16 cellular contexts compared by ENCODE assay signal in the genomic region with DNA sequence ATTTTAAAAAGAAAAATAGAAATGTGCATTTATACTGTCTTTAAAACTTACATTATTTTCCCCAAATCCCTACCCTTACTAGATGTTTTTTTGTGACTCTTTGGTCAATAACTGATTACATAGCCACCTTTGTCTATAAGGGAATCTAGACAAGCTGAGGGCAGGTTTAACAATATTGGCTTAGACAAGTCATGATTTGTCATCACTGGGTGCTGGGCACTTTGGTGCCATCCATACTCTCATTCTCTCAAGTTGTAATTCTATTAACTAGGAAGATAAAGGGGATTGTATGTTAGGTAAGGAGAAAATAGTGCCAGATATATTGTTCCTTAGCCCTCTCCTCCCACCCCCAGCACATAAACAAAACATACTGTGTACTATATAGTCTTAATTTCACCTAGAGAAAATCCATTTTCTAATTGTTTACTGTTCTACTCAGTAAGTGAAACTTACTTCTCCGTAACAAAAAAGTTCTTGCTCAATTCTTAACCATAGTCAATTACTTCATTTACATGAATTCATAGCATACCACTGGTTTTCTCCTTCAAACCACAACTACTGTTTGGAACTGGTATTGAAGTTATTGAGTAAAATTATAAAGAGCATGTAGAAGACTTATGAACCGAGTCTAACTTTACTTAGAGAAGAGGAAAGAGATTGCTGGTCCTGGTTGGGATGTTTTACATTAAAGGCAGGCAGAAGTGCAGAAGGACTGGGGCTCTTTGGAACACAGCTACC.
"Had no signal": no experiment of that assay in that cellular context is flagged by ENCODE, and none has a peak within 500 bp of the region (broad histone marks: within the 10 kb centered on the region; RNA-seq: fewer than 3 reads in every experiment).

No MANE protein-coding gene starts in this region.

- H3K27ac Mint-ChIP-seq: activated naive CD4-positive, alpha-beta T cell treated with anti-CD3 and anti-CD28 coated beads, Interleukin-2, amount 50 U/mL, for 24 hours; memory B cell had no signal

- FAIRE-seq: TTC549 had no signal

- DNase-seq: activated CD4-positive, alpha-beta T cell treated with anti-CD3 and anti-CD28 coated beads, Interleukin-2, amount 50 U/mL, for 4 hours; activated T-cell treated with anti-CD3 and anti-CD28 coated beads, Interleukin-2, amount 50 U/mL, for 1 hour; effector memory CD4-positive, alpha-beta T cell; erythroblast; glutamatergic neuron; left lung; retina; stimulated activated CD4-positive, alpha-beta T cell treated with anti-CD3 and anti-CD28 coated beads, Interleukin-4, amount 100 ng/mL, for 4 hours; T-helper 2 cell; thyroid gland; uterus had no signal

- H3K4me3 Mint-ChIP-seq: activated naive CD4-positive, alpha-beta T cell treated with anti-CD3 and anti-CD28 coated beads, Interleukin-2, amount 50 U/mL, for 24 hours; memory B cell had no signal

- H3K4me1 Mint-ChIP-seq: activated naive CD4-positive, alpha-beta T cell treated with anti-CD3 and anti-CD28 coated beads, Interleukin-2, amount 50 U/mL, for 24 hours; memory B cell had no signal

- H3K27ac ChIP-seq: coronary artery, left lung, skin epidermis, thyroid gland, uterus had no signal

- H3K27me3 Mint-ChIP-seq: activated naive CD4-positive, alpha-beta T cell treated with anti-CD3 and anti-CD28 coated beads, Interleukin-2, amount 50 U/mL, for 24 hours; memory B cell had no signal

- ATAC-seq: left lung had no signal

- H3K36me3 Mint-ChIP-seq: activated naive CD4-positive, alpha-beta T cell treated with anti-CD3 and anti-CD28 coated beads, Interleukin-2, amount 50 U/mL, for 24 hours; memory B cell had no signal

- H3K27me3 ChIP-seq: left lung, thyroid gland, uterus had no signal

- H3K4me1 ChIP-seq: left lung, thyroid gland, uterus had no signal

- H3K9me3 ChIP-seq: left lung, thyroid gland, uterus had no signal

- H3K36me3 ChIP-seq: left lung, thyroid gland, uterus had no signal

- H3K4me3 ChIP-seq: coronary artery, left lung, skin epidermis, thyroid gland, uterus had no signal
